Comparison of ENCODE assay signal across 8 cellular contexts in the genomic region with DNA sequence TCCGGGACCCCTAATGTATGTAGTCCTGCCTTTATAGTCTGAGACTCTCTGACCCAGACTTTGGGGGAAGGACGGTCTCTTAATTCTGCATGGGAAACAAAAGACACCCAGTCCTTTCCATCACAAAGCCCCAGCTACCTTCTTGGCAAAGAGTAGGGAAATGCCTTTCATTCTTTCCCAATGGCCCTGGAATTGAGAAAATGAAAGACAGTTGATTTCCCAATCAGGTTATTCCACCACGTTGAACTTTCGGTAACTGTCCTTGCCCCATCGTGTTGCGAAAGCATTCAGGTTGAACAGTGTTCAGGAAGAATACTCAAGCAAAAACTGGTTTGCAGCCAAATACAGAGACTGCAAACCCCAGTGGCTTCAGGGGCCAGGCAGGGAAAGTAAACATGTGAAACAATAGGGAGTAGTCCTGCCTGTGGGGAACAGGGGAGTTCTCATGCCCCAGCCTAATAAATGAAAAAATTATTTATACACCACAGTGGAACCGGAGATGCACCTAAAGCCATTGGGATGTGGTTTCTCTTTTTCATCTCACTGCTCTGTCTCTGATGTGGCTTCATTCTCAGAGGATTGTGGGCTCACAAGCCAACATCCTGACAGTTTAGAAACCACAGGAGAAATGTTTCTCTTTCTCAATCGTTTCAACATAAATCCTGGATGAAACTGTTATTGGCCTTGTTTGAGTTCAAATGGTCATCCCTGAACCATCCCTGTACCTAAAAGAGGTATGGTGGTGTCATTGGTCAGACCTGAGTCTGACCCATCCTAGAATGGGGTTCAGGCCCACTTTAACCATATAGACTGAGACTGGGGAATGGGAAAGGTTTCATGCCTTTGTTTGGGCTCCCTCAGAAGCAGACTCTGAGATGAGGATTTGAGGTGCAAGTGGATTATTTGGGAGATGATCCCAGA. TPM values are rescaled to one million over a fixed set of nuclear protein-coding genes. Genes with fewer than 3 reads are reported as not detected.
DNase-seq lines count a peak whose midpoint lies in the region; ATAC-seq lines count a peak whose summit lies in the region.

No MANE protein-coding gene starts in this region.

- H3K27me3 Mint-ChIP-seq in T-helper 1 cell treated with Interleukin-12 subunit alpha and Interleukin-12 subunit beta and Interleukin-4 antibody, amounts not matched to agents 30 μg/mL and 1 μg/mL, for 36 hours (ENCODE audit: low read depth): peaks cover 63% of the 10 kb centered on the region
- peaks cover 12 to 19% of the 10 kb centered on the region in 2 donors for H3K27me3 Mint-ChIP-seq in stimulated activated naive B cell treated with anti-CD40 and anti-IgM and Interleukin-4, amounts not matched to agents 10 μg/mL and 1 μg/mL and 100 μg/mL, for 72 hours

- H3K4me3 ChIP-seq in HUES48 (ENCODE audit: low read depth, low read length): 0 out of 2 replicates have a peak overlapping the region, but pooled peaks have one; percentile 33
- no peak overlapping the region for H3K4me3 ChIP-seq in neuronal stem cell (ENCODE audit: low read length in 2 of 2)

- H3K27me3 ChIP-seq in HUES48 (ENCODE audit: control insufficient read depth, insufficient read depth, low read length) (no peaks in the 10 kb centered on the region), neuronal stem cell (ENCODE audit: control insufficient read depth in 3 of 3, insufficient read depth in 3 of 3, low read depth in 1 of 3, low read length in 3 of 3) (no peaks in the 10 kb centered on the region)

- ATAC-seq in GM21447 (IDR thresholded peaks at IDR 0.05; ENCODE audit: unreplicated experiment) (no peak), GM18873 (IDR thresholded peaks at IDR 0.05; ENCODE audit: low FRiP score, unreplicated experiment) (no peak)
- ATAC-seq in stimulated activated naive B cell treated with anti-CD40 and anti-IgM and Interleukin-4, amounts not matched to agents 10 μg/mL and 1 μg/mL and 100 μg/mL, for 72 hours (replicated peaks): no peak

- H3K9ac ChIP-seq in HUES48 (ENCODE audit: low read depth, low read length) (peak overlapping the region; percentile 48; the same call in 1 of the 2 replicates), neuronal stem cell (ENCODE audit: low read depth, low read length, poor library complexity) (no peak overlapping the region)

- H4K8ac ChIP-seq in neuronal stem cell (ENCODE audit: low read depth, low read length): no peak overlapping the region

- peaks cover 12% of the 10 kb centered on the region for H3K36me3 Mint-ChIP-seq in T-helper 1 cell treated with Interleukin-12 subunit alpha and Interleukin-12 subunit beta and Interleukin-4 antibody, amounts not matched to agents 30 μg/mL and 1 μg/mL, for 36 hours (ENCODE audit: low read depth)
- H3K36me3 Mint-ChIP-seq in stimulated activated naive B cell treated with anti-CD40 and anti-IgM and Interleukin-4, amounts not matched to agents 10 μg/mL and 1 μg/mL and 100 μg/mL, for 72 hours: no peaks in the 10 kb centered on the region

- H3K18ac ChIP-seq in neuronal stem cell (ENCODE audit: low read length): no peak overlapping the region

- no peak overlapping the region for H2BK12ac ChIP-seq in neuronal stem cell (ENCODE audit: low read length)

- H3K4ac ChIP-seq in neuronal stem cell (ENCODE audit: low read length): no peak overlapping the region

- H3K27ac Mint-ChIP-seq in T-helper 1 cell treated with Interleukin-12 subunit alpha and Interleukin-12 subunit beta and Interleukin-4 antibody, amounts not matched to agents 30 μg/mL and 1 μg/mL, for 36 hours: peak overlapping the region; percentile 27
- no peak overlapping the region for H3K27ac Mint-ChIP-seq in stimulated activated naive B cell treated with anti-CD40 and anti-IgM and Interleukin-4, amounts not matched to agents 10 μg/mL and 1 μg/mL and 100 μg/mL, for 72 hours

- H3K4me3 Mint-ChIP-seq in T-helper 1 cell treated with Interleukin-12 subunit alpha and Interleukin-12 subunit beta and Interleukin-4 antibody, amounts not matched to agents 30 μg/mL and 1 μg/mL, for 36 hours: peak overlapping the region; percentile 45
- no peak overlapping the region for H3K4me3 Mint-ChIP-seq in stimulated activated naive B cell treated with anti-CD40 and anti-IgM and Interleukin-4, amounts not matched to agents 10 μg/mL and 1 μg/mL and 100 μg/mL, for 72 hours

- H4K91ac ChIP-seq in neuronal stem cell (ENCODE audit: low read depth, low read length, poor library complexity): no peak overlapping the region

- H2BK120ac ChIP-seq in neuronal stem cell (ENCODE audit: low read depth, low read length): no peak overlapping the region

- H3K4me1 ChIP-seq in HUES48 (ENCODE audit: control insufficient read depth, insufficient read depth, low read length): peaks cover 32% of the 10 kb centered on the region
- H3K4me1 ChIP-seq in neuronal stem cell (ENCODE audit: control insufficient read depth in 2 of 2, insufficient read depth in 1 of 2, low read depth in 1 of 2, low read length in 2 of 2): peaks cover 14 to 18% of the 10 kb centered on the region in 2 donors

- H3K23ac ChIP-seq in neuronal stem cell (ENCODE audit: low read depth, low read length, poor library complexity): no peak overlapping the region

- H3K9me3 Mint-ChIP-seq in T-helper 1 cell treated with Interleukin-12 subunit alpha and Interleukin-12 subunit beta and Interleukin-4 antibody, amounts not matched to agents 30 μg/mL and 1 μg/mL, for 36 hours: peaks cover 6% of the 10 kb centered on the region
- no peaks in the 10 kb centered on the region for H3K9me3 Mint-ChIP-seq in stimulated activated naive B cell treated with anti-CD40 and anti-IgM and Interleukin-4, amounts not matched to agents 10 μg/mL and 1 μg/mL and 100 μg/mL, for 72 hours

- H2BK15ac ChIP-seq in neuronal stem cell (ENCODE audit: low read length): no peak overlapping the region

- H2AK5ac ChIP-seq in neuronal stem cell (ENCODE audit: low read depth, low read length): no peak overlapping the region

- DNase-seq in AML-193 (lab: John Stamatoyannopoulos, UW) (peak; percentile 99), fibroblast of gingiva (ENCODE audit: low read depth) (peak; percentile 95), neuronal stem cell (ENCODE audit: low spot score) (no peak)
- no peak for DNase-seq in stimulated activated naive B cell treated with anti-CD40 and anti-IgM and Interleukin-4, amounts not matched to agents 10 μg/mL and 1 μg/mL and 100 μg/mL, for 72 hours

- no peak overlapping the region for H2BK5ac ChIP-seq in neuronal stem cell (ENCODE audit: low read length)

- H3K4me1 Mint-ChIP-seq in T-helper 1 cell treated with Interleukin-12 subunit alpha and Interleukin-12 subunit beta and Interleukin-4 antibody, amounts not matched to agents 30 μg/mL and 1 μg/mL, for 36 hours (ENCODE audit: low read depth): peaks cover 36% of the 10 kb centered on the region
- H3K4me1 Mint-ChIP-seq in stimulated activated naive B cell treated with anti-CD40 and anti-IgM and Interleukin-4, amounts not matched to agents 10 μg/mL and 1 μg/mL and 100 μg/mL, for 72 hours: peaks cover 4 to 10% of the 10 kb centered on the region in 2 donors

- H3K27ac ChIP-seq in HUES48 (ENCODE audit: low read depth, low read length) (peak overlapping the region; percentile 93), neuronal stem cell (replicated peaks; ENCODE audit: low read length) (no peak overlapping the region)

- H3K36me3 ChIP-seq in HUES48 (ENCODE audit: control insufficient read depth, insufficient read depth, low read length) (no peaks in the 10 kb centered on the region), neuronal stem cell (replicated peaks in 1 of 2; ENCODE audit: control insufficient read depth in 2 of 2, insufficient read depth in 2 of 2, low read length in 2 of 2) (no peaks in the 10 kb centered on the region)

- no CpG with 5 or more reads among the region's 8 CpGs for WGBS in neuronal stem cell (ENCODE audit: extremely low coverage in 2 of 2, insufficient read length in 2 of 2, insufficient replicate concordance in 1 of 2), 2 donors

- no peaks in the 10 kb centered on the region for H3K79me1 ChIP-seq in neuronal stem cell (ENCODE audit: low read depth, low read length)

- H3K14ac ChIP-seq in neuronal stem cell (ENCODE audit: low read length): no peak overlapping the region

- H3K9me3 ChIP-seq in HUES48 (ENCODE audit: control insufficient read depth, insufficient read depth, low read length) (no peaks in the 10 kb centered on the region), neuronal stem cell (replicated peaks in 1 of 2; ENCODE audit: control insufficient read depth in 2 of 2, insufficient read depth in 1 of 2, low read depth in 1 of 2, low read length in 2 of 2) (peaks cover 0 to 8% of the 10 kb centered on the region in 2 donors)

- peak overlapping the region; percentile 66 for H2AFZ ChIP-seq in neuronal stem cell (ENCODE audit: low read length)

- no peak overlapping the region for H3K4me2 ChIP-seq in neuronal stem cell (ENCODE audit: insufficient read depth, low read length, poor library complexity, severe bottlenecking)

RNA-seq across cellular contexts. Expression of a gene that starts 44.2 kb away (rescaled TPM):
- polyA plus RNA-seq in neuronal stem cell (2013, experiment 1 of 2): 2.9 TPM
- polyA plus RNA-seq in neuronal stem cell (2013, experiment 2 of 2): 2.7 TPM

RNA-seq across cellular contexts. Expression of a gene that starts 54.8 kb away (rescaled TPM):
- polyA plus RNA-seq in neuronal stem cell (2013, experiment 1 of 2): 46.5 TPM
- 48.5 TPM for polyA plus RNA-seq in neuronal stem cell (2013, experiment 2 of 2)

Comparison
In these comparisons a context has a peak if more than half of its experiments do, and no peak if none do; other contexts are left out.
1. DNase-seq: peak in AML-193 (2 of 2) and fibroblast of gingiva (single experiment); none in neuronal stem cell (single experiment) and stimulated activated naive B cell treated with anti-CD40 and anti-IgM and Interleukin-4, amounts not matched to agents 10 μg/mL and 1 μg/mL and 100 μg/mL, for 72 hours (single experiment).